9 cellular contexts compared by ENCODE assay signal in genomic region chr4:14787894-14788293, GRCh38.
DNase-seq lines count a peak whose midpoint lies in the region; ATAC-seq and TF ChIP-seq lines count a peak whose summit lies in the region.
"Had no signal": no experiment of that assay in that cellular context is flagged by ENCODE, and none has a peak within 500 bp of the region (broad histone marks: within the 10 kb centered on the region; RNA-seq: fewer than 3 reads in every experiment).

No MANE protein-coding gene starts in this region.

- peak; percentile 68 to 88 for TF ChIP-seq RAD21 in liver (IDR thresholded peaks at IDR 0.05)

- POLR2A ChIA-PET in activated CD8-positive, alpha-beta T cell treated with anti-CD3 and anti-CD28 coated beads for 36 hours (lab: Charles Lee) = interaction anchor here (0.6 kb wide), 2 partner anchors 58 to 161 kb away, joined by 3 read pairs; no protein-coding TSS in a partner anchor

- H3K4me3 Mint-ChIP-seq in HFFc6 = no peak overlapping the region
- no peak overlapping the region for H3K4me3 Mint-ChIP-seq in activated CD8-positive, alpha-beta T cell treated with anti-CD3 and anti-CD28 coated beads for 36 hours

- no peak overlapping the region for H3K27ac ChIP-seq in liver (ENCODE audit: low read depth in 1 of 2, low read length in 2 of 2)

- H3K4me1 ChIP-seq in liver (ENCODE audit: control insufficient read depth in 4 of 4, insufficient read depth in 4 of 4, low read length in 3 of 4) = no peaks in the 10 kb centered on the region

- ATAC-seq in activated CD8-positive, alpha-beta T cell treated with anti-CD3 and anti-CD28 coated beads for 36 hours = peak; percentile 45

- H3K27me3 Mint-ChIP-seq in HFFc6 (ENCODE audit: insufficient read depth) = peaks cover 2% of the 10 kb centered on the region; the same call in 1 of the 2 replicates
- peaks cover 10% of the 10 kb centered on the region for H3K27me3 Mint-ChIP-seq in activated CD8-positive, alpha-beta T cell treated with anti-CD3 and anti-CD28 coated beads for 36 hours

- H3K9me3 ChIP-seq in liver (ENCODE audit: control insufficient read depth in 4 of 4, low read length in 3 of 4) = peaks cover 0 to 4% (median 0%) of the 10 kb centered on the region in 4 donors

- no peak overlapping the region for H3K4me3 ChIP-seq in liver (ENCODE audit: low read depth in 1 of 3, low read length in 3 of 3)

- DNase-seq in EH (ENCODE audit: low read depth) (peak; percentile 57), HFFc6 (no peak), NCI-H187 (lab: John Stamatoyannopoulos, UW) (no peak), DMS79 treated with DMSO at 0.1 percent for 48 hours (lab: John Stamatoyannopoulos, UW) (no peak), HK-2 (ENCODE audit: unreplicated experiment) (no peak), NCI-H1436 treated with DMSO at 0.1 percent for 48 hours (lab: John Stamatoyannopoulos, UW) (no peak)
- peak; percentile 22 for DNase-seq in activated CD8-positive, alpha-beta T cell treated with anti-CD3 and anti-CD28 coated beads for 36 hours
- DNase-seq: activated CD4-positive, alpha-beta T cell treated with anti-CD3 and anti-CD28 coated beads for 4 hours had no signal

- no peak overlapping the region for H3K9ac ChIP-seq in liver (ENCODE audit: low read depth in 1 of 2, low read length in 2 of 2)

- TF ChIP-seq CTCF in HFFc6 (IDR thresholded peaks at IDR 0.05) = peak; percentile 66
- peak; percentile 50 for TF ChIP-seq CTCF in activated CD8-positive, alpha-beta T cell treated with anti-CD3 and anti-CD28 coated beads for 36 hours (IDR thresholded peaks at IDR 0.05)
- peak; percentile 49 for TF ChIP-seq CTCF in liver (IDR thresholded peaks at IDR 0.05; ENCODE audit: low read depth, low read length, missing input control)

- no peaks in the 10 kb centered on the region for H3K4me1 Mint-ChIP-seq in HFFc6 (ENCODE audit: low read depth)
- H3K4me1 Mint-ChIP-seq in activated CD8-positive, alpha-beta T cell treated with anti-CD3 and anti-CD28 coated beads for 36 hours (ENCODE audit: low read depth) = peaks cover 15% of the 10 kb centered on the region

- intact Hi-C loops in activated CD8-positive, alpha-beta T cell treated with anti-CD3 and anti-CD28 coated beads for 36 hours (cut with micrococcal nuclease) = no loop called here

- H3K27ac Mint-ChIP-seq in HFFc6 = no peak overlapping the region
- H3K27ac Mint-ChIP-seq in activated CD8-positive, alpha-beta T cell treated with anti-CD3 and anti-CD28 coated beads for 36 hours = no peak overlapping the region

- H3K9me3 Mint-ChIP-seq in HFFc6 = peaks cover 12% of the 10 kb centered on the region
- H3K9me3 Mint-ChIP-seq in activated CD8-positive, alpha-beta T cell treated with anti-CD3 and anti-CD28 coated beads for 36 hours = peaks cover 18% of the 10 kb centered on the region

- no peaks in the 10 kb centered on the region for H3K36me3 ChIP-seq in liver (ENCODE audit: control insufficient read depth in 4 of 4, insufficient read depth in 3 of 4, low read depth in 1 of 4, low read length in 3 of 4)

- CTCF ChIA-PET in activated CD8-positive, alpha-beta T cell treated with anti-CD3 and anti-CD28 coated beads for 36 hours (lab: Charles Lee) = interaction anchor here (1.0 to 1.1 kb wide), 3 partner anchors 27 to 1134 kb away, joined by 3 to 5 read pairs (median 4); no protein-coding TSS in a partner anchor

- H3K27me3 ChIP-seq in liver (ENCODE audit: control insufficient read depth in 4 of 4, insufficient read depth in 4 of 4, low read length in 3 of 4) = no peaks in the 10 kb centered on the region

- H3K36me3 Mint-ChIP-seq in HFFc6 (ENCODE audit: low read depth) = no peaks in the 10 kb centered on the region
- H3K36me3 Mint-ChIP-seq in activated CD8-positive, alpha-beta T cell treated with anti-CD3 and anti-CD28 coated beads for 36 hours (ENCODE audit: low read depth) = no peaks in the 10 kb centered on the region

TF ChIP-seq in liver, 16 proteins besides CTCF, POLR2A, EP300 and RAD21:
- TF ChIP-seq YY1 (IDR thresholded peaks at IDR 0.05) (no peak), JUND (IDR thresholded peaks at IDR 0.05) (no peak), ZBTB33 (IDR thresholded peaks at IDR 0.05) (no peak), REST (IDR thresholded peaks at IDR 0.05) (no peak), FOXA2 (IDR thresholded peaks at IDR 0.05) (no peak), HNF4A (conservative IDR thresholded peaks at IDR 0.05) (no peak), ATF3 (IDR thresholded peaks at IDR 0.05) (no peak)

Comparison
In these comparisons a context has a peak if more than half of its experiments do, and no peak if none do; other contexts are left out.
1. DNase-seq: peak in EH (single experiment) and activated CD8-positive, alpha-beta T cell treated with anti-CD3 and anti-CD28 coated beads for 36 hours (single experiment); none in HFFc6 (single experiment), NCI-H187 (0 of 2), DMS79 treated with DMSO at 0.1 percent for 48 hours (single experiment), HK-2 (single experiment) and NCI-H1436 treated with DMSO at 0.1 percent for 48 hours (single experiment).
2. Peak in every context shown above with its lines, with median percentiles within 50 percentile points of each other: CTCF ChIP-seq.